9 cellular contexts compared by ENCODE assay signal in the genomic region with DNA sequence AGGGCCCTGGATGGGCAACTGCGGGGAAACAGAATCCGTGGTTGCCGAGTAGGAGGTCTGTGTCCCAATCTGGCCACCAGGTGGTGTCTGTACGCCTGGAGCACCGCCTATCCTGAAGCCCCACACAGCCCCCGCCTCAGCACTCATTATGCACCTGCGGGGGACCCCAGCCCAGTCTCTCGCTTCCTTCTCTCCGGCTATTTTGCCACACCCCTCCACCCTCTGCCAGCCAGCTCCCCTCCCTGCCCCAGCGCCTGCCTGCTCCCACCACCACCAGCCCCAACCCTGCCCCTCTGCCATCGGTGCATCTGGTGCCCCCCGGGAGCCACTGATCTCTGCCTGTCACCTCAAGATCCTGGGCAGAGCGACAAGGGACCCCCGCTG. TPM values are rescaled to one million over a fixed set of nuclear protein-coding genes. Genes with fewer than 3 reads are reported as not detected.
DNase-seq lines count a peak whose midpoint lies in the region; ATAC-seq and TF ChIP-seq lines count a peak whose summit lies in the region.
"Had no signal": no experiment of that assay in that cellular context is flagged by ENCODE, and none has a peak within 500 bp of the region (broad histone marks: within the 10 kb centered on the region; RNA-seq: fewer than 3 reads in every experiment).

No MANE protein-coding gene starts in this region.

- no peak overlapping the region for H3K27ac ChIP-seq in thoracic aorta
- H3K27ac ChIP-seq: SJSA1 had no signal

- H3K4me1 ChIP-seq in thoracic aorta (ENCODE audit: control insufficient read depth in 1 of 2, low read depth in 2 of 2) = peaks cover 20 to 59% of the 10 kb centered on the region in 2 donors

- H3K9me3 ChIP-seq in thoracic aorta = no peaks in the 10 kb centered on the region
- H3K9me3 ChIP-seq: SJSA1 had no signal

- ATAC-seq in HG03342 (IDR thresholded peaks at IDR 0.05; ENCODE audit: unreplicated experiment) (peak; percentile 47), thoracic aorta (ENCODE audit: insufficient number of reproducible peaks, low FRiP score, low read depth) (no peak), HG03460 (IDR thresholded peaks at IDR 0.05; ENCODE audit: unreplicated experiment) (no peak)

- no peak overlapping the region for H3K4me3 ChIP-seq in thoracic aorta
- H3K4me3 ChIP-seq: SJSA1 had no signal

- H3K27me3 ChIP-seq in thoracic aorta (replicated peaks; ENCODE audit: insufficient read depth) = peaks cover 8% of the 10 kb centered on the region

- H3K36me3 ChIP-seq in thoracic aorta = peaks cover 25% of the 10 kb centered on the region

- TF ChIP-seq CTCF in thoracic aorta (IDR thresholded peaks at IDR 0.05) = peak; percentile 79

- peak; percentile 19 for DNase-seq in DMS 273 treated with DMSO at 0.1 percent for 48 hours (lab: John Stamatoyannopoulos, UW)
- DNase-seq in NCI-H774 (lab: John Stamatoyannopoulos, UW) = peak; percentile 61
- peak; percentile 73 to 79 for DNase-seq in activated CD4-positive, alpha-beta T cell treated with anti-CD3 and anti-CD28 coated beads, Interleukin-2, amount 50 U/mL, for 48 hours
- peak; percentile 64 for DNase-seq in effector CD4-positive, alpha-beta T cell
- DNase-seq in myocyte (ENCODE audit: low read depth) = peak; percentile 61
- no peak for DNase-seq in thoracic aorta (ENCODE audit: low spot score)

RNA-seq across cellular contexts. Expression of a gene that starts 2.2 kb away (rescaled TPM):
- 2.4 and 4.3 TPM in 2 replicates for total RNA-seq in myocyte
- polyA plus RNA-seq in myocyte (2012) = 5.5 TPM
- total RNA-seq in thoracic aorta = under 1 TPM in 1 of 2 donors, not detected in 1; 0.81 TPM

RNA-seq across cellular contexts. Expression of a gene that starts 15.1 kb away (rescaled TPM):
- total RNA-seq in myocyte = 147 and 153 TPM in 2 replicates
- polyA plus RNA-seq in myocyte (2012) = 292 TPM
- 10 to 100 TPM; 57.3 to 60.4 TPM for total RNA-seq in thoracic aorta

RNA-seq across cellular contexts. Expression of a gene that starts 36.6 kb away (rescaled TPM):
- total RNA-seq in myocyte (594 and 728 TPM in 2 replicates), thoracic aorta (under 1 TPM; 0.27 to 0.56 TPM)
- polyA plus RNA-seq in myocyte (2012) = 337 TPM

Comparison
In these comparisons a context has a peak if more than half of its experiments do, and no peak if none do; other contexts are left out.
1. RNA of a gene that starts 36.6 kb away (total RNA-seq): 594 to 728 TPM in myocyte; 0.27 to 0.56 TPM in thoracic aorta; every median in the first group is over 100 times any median in the second.